2 cellular contexts compared by ENCODE assay signal in the genomic region with DNA sequence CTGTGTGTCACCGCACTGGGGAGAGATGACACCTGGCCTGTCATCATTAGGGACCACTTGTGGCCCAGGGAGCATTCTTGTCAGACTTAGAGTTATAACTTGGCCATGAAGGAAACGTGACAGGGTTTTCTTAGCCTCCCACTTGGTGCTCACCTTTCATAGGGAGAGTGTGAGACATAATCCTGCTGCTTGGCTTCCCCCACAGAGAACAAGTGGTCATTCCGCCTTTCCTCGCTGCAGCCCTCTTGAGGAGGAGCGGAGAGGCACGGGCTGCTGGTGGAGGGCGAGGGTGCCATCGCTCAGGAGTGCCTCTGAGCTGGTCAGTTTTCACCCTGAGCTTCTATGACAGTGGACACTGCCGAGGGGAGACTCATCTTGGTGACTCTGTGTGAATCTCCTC.
TF ChIP-seq lines count a peak whose summit lies in the region.

No MANE protein-coding gene starts in this region.

TF ChIP-seq in A549, 52 proteins besides CTCF, POLR2A, EP300 and RAD21 (continued from another document):
- TF ChIP-seq BCL3 (IDR thresholded peaks at IDR 0.05), result no peak
- no peak for TF ChIP-seq BHLHE40 (IDR thresholded peaks at IDR 0.05; ENCODE audit: low read depth, low read length)
- no peak for TF ChIP-seq MAZ (IDR thresholded peaks at IDR 0.05; ENCODE audit: borderline replicate concordance, low read depth, low read length)
- no peak for TF ChIP-seq RCOR1 (IDR thresholded peaks at IDR 0.05; ENCODE audit: low read depth, low read length)
- TF ChIP-seq RARB (CRISPR knock-in tag; IDR thresholded peaks at IDR 0.05), result no peak
- TF ChIP-seq, protein P1, sequence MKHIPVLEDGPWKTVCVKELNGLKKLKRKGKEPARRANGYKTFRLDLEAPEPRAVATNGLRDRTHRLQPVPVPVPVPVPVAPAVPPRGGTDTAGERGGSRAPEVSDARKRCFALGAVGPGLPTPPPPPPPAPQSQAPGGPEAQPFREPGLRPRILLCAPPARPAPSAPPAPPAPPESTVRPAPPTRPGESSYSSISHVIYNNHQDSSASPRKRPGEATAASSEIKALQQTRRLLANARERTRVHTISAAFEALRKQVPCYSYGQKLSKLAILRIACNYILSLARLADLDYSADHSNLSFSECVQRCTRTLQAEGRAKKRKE (CRISPR knock-in tag; IDR thresholded peaks at IDR 0.05; ENCODE audit: low read depth), result no peak
- TF ChIP-seq EHF (CRISPR knock-in tag; IDR thresholded peaks at IDR 0.05), result no peak
- TF ChIP-seq CBX8 (IDR thresholded peaks at IDR 0.05), result no peak
- no peak for TF ChIP-seq MYC (IDR thresholded peaks at IDR 0.05; ENCODE audit: borderline replicate concordance, low read length)
- TF ChIP-seq, protein P2, sequence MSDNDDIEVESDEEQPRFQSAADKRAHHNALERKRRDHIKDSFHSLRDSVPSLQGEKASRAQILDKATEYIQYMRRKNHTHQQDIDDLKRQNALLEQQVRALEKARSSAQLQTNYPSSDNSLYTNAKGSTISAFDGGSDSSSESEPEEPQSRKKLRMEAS (IDR thresholded peaks at IDR 0.05), result no peak
- TF ChIP-seq NR3C1 (IDR thresholded peaks at IDR 0.05), result no peak
- TF ChIP-seq CEBPB (IDR thresholded peaks at IDR 0.05), result no peak
- no peak for TF ChIP-seq SMC3 (IDR thresholded peaks at IDR 0.05)
- TF ChIP-seq ZFP36 (IDR thresholded peaks at IDR 0.05; ENCODE audit: borderline replicate concordance, partially characterized antibody), result no peak
- TF ChIP-seq, protein P3, sequence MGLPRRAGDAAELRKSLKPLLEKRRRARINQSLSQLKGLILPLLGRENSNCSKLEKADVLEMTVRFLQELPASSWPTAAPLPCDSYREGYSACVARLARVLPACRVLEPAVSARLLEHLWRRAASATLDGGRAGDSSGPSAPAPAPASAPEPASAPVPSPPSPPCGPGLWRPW (IDR thresholded peaks at IDR 0.05), result no peak

TF ChIP-seq in HCT116, 20 proteins besides CTCF, POLR2A, EP300 and RAD21 (continued from another document):
- TF ChIP-seq, protein P4, sequence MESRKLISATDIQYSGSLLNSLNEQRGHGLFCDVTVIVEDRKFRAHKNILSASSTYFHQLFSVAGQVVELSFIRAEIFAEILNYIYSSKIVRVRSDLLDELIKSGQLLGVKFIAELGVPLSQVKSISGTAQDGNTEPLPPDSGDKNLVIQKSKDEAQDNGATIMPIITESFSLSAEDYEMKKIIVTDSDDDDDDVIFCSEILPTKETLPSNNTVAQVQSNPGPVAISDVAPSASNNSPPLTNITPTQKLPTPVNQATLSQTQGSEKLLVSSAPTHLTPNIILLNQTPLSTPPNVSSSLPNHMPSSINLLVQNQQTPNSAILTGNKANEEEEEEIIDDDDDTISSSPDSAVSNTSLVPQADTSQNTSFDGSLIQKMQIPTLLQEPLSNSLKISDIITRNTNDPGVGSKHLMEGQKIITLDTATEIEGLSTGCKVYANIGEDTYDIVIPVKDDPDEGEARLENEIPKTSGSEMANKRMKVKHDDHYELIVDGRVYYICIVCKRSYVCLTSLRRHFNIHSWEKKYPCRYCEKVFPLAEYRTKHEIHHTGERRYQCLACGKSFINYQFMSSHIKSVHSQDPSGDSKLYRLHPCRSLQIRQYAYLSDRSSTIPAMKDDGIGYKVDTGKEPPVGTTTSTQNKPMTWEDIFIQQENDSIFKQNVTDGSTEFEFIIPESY (IDR thresholded peaks at IDR 0.05; ENCODE audit: extremely low read depth, insufficient replicate concordance, low read length), result no peak
- no peak for TF ChIP-seq EZH2phosphoT487 (IDR thresholded peaks at IDR 0.05; ENCODE audit: borderline replicate concordance)
- TF ChIP-seq EGR1 (IDR thresholded peaks at IDR 0.05; ENCODE audit: low read depth), result no peak
- TF ChIP-seq SRF (IDR thresholded peaks at IDR 0.05; ENCODE audit: low read depth), result no peak
- no peak for TF ChIP-seq CBX3 (IDR thresholded peaks at IDR 0.05; ENCODE audit: low read depth)
- no peak for TF ChIP-seq ZNF274 (IDR thresholded peaks at IDR 0.05; ENCODE audit: low read depth, low read length)
- TF ChIP-seq, protein P5, sequence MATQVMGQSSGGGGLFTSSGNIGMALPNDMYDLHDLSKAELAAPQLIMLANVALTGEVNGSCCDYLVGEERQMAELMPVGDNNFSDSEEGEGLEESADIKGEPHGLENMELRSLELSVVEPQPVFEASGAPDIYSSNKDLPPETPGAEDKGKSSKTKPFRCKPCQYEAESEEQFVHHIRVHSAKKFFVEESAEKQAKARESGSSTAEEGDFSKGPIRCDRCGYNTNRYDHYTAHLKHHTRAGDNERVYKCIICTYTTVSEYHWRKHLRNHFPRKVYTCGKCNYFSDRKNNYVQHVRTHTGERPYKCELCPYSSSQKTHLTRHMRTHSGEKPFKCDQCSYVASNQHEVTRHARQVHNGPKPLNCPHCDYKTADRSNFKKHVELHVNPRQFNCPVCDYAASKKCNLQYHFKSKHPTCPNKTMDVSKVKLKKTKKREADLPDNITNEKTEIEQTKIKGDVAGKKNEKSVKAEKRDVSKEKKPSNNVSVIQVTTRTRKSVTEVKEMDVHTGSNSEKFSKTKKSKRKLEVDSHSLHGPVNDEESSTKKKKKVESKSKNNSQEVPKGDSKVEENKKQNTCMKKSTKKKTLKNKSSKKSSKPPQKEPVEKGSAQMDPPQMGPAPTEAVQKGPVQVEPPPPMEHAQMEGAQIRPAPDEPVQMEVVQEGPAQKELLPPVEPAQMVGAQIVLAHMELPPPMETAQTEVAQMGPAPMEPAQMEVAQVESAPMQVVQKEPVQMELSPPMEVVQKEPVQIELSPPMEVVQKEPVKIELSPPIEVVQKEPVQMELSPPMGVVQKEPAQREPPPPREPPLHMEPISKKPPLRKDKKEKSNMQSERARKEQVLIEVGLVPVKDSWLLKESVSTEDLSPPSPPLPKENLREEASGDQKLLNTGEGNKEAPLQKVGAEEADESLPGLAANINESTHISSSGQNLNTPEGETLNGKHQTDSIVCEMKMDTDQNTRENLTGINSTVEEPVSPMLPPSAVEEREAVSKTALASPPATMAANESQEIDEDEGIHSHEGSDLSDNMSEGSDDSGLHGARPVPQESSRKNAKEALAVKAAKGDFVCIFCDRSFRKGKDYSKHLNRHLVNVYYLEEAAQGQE (IDR thresholded peaks at IDR 0.05; ENCODE audit: low read depth), result no peak
- no peak for TF ChIP-seq ELF1 (IDR thresholded peaks at IDR 0.05; ENCODE audit: borderline replicate concordance, low read depth)
- no peak for TF ChIP-seq CEBPB (IDR thresholded peaks at IDR 0.05; ENCODE audit: low read depth)
TF ChIP-seq in HCT116: peak in this region for 0.
